8 cellular contexts compared by ENCODE assay signal in genomic region chr13:48094781-48095502, GRCh38. TPM values are rescaled to one million over a fixed set of nuclear protein-coding genes. Genes with fewer than 3 reads are reported as not detected.
DNase-seq lines count a peak whose midpoint lies in the region; ATAC-seq, FAIRE-seq and TF ChIP-seq lines count a peak whose summit lies in the region.

Gene MED4, minus strand, starts transcription at chr13:48095104. Its CDS starts 26 bp downstream, at chr13:48095078.

- peak within 1 kb of the TSS; percentile 63 for H2AFZ ChIP-seq in smooth muscle cell (ENCODE audit: low read depth)

- peak within 1 kb of the TSS; percentile 87 for H3K9ac ChIP-seq in smooth muscle cell (ENCODE audit: low read depth)

- H3K27ac ChIP-seq in smooth muscle cell (ENCODE audit: low read depth): no peak within 1 kb of the TSS

- ATAC-seq in GM18907 (IDR thresholded peaks at IDR 0.05; ENCODE audit: unreplicated experiment) (peak; percentile 94), HG03159 (IDR thresholded peaks at IDR 0.05; ENCODE audit: unreplicated experiment) (peak; percentile 95)

- H3K4me2 ChIP-seq in smooth muscle cell: peak within 1 kb of the TSS; percentile 94

- H4K20me1 ChIP-seq in smooth muscle cell (ENCODE audit: low read depth): peaks cover 39% of the 10 kb centered on the region

- H3K36me3 ChIP-seq in bronchial epithelial cell (ENCODE audit: control insufficient read depth, insufficient read depth, low read length): no peaks in the 10 kb centered on the region
- H3K36me3 ChIP-seq in smooth muscle cell (ENCODE audit: low read depth): no peaks in the 10 kb centered on the region

- H3K4me1 ChIP-seq in smooth muscle cell (ENCODE audit: low read depth): peaks cover 13% of the 10 kb centered on the region

- WGBS in smooth muscle cell (ENCODE audit: low lambda C conversion rate): 8% methylated on average over 48 of the region's 54 CpGs

- TF ChIP-seq CTCF in AG09309 (IDR thresholded peaks at IDR 0.05; ENCODE audit: control insufficient read depth, insufficient read depth, low read depth, low read length, missing control alignments) (peak; percentile 100), WI38 (IDR thresholded peaks at IDR 0.05; ENCODE audit: low read depth, low read length) (peak; percentile 97), bronchial epithelial cell (IDR thresholded peaks at IDR 0.05; ENCODE audit: insufficient read depth, low read length, severe bottlenecking) (peak; percentile 100), smooth muscle cell (IDR thresholded peaks at IDR 0.05; ENCODE audit: borderline replicate concordance, insufficient read depth, poor library complexity, severe bottlenecking) (peak; percentile 99)

- H3K9me3 ChIP-seq in smooth muscle cell (replicated peaks; ENCODE audit: low read depth): no peaks in the 10 kb centered on the region

- peaks cover 53% of the 10 kb centered on the region for H3K79me2 ChIP-seq in smooth muscle cell (ENCODE audit: low read depth)

- H3K4me3 ChIP-seq in AG09309 (ENCODE audit: control insufficient read depth, low read depth, low read length) (peak within 1 kb of the TSS; percentile 93), WI38 (ENCODE audit: low read depth, low read length) (peak within 1 kb of the TSS; percentile 98), bronchial epithelial cell (ENCODE audit: low read depth, low read length) (peak within 1 kb of the TSS; percentile 88), smooth muscle cell (peak within 1 kb of the TSS; percentile 80)

- no peaks in the 10 kb centered on the region for H3F3A ChIP-seq in smooth muscle cell (ENCODE audit: low read depth)

- no peaks in the 10 kb centered on the region for H3K27me3 ChIP-seq in bronchial epithelial cell (ENCODE audit: control insufficient read depth, insufficient read depth, low read length)
- H3K27me3 ChIP-seq in smooth muscle cell (ENCODE audit: low read depth): no peaks in the 10 kb centered on the region

- FAIRE-seq in bronchial epithelial cell (lab: Jason Lieb, UNC): no peak

- DNase-seq in AG09309 (ENCODE audit: low read depth): peak; percentile 65
- peak; percentile 96 for DNase-seq in NCI-H2227 (lab: John Stamatoyannopoulos, UW; ENCODE audit: unreplicated experiment)
- DNase-seq in bronchial epithelial cell (ENCODE audit: low read depth): peak; percentile 86
- DNase-seq in iPS-NIHi7 (ENCODE audit: extremely low spot score): peak; percentile 98
- peak; percentile 91 for DNase-seq in smooth muscle cell (lab: John Stamatoyannopoulos, UW; ENCODE audit: unreplicated experiment)

RNA-seq across cellular contexts. Expression of gene MED4, which starts in this region (rescaled TPM):
- total RNA-seq in bronchial epithelial cell (24.5 and 26.5 TPM in 2 replicates), smooth muscle cell (42.8 and 47.7 TPM in 2 replicates)
- polyA plus RNA-seq in smooth muscle cell: 59.9 and 63.9 TPM in 2 replicates
